Comparison of ENCODE assay signal across 13 cellular contexts in the genomic region with DNA sequence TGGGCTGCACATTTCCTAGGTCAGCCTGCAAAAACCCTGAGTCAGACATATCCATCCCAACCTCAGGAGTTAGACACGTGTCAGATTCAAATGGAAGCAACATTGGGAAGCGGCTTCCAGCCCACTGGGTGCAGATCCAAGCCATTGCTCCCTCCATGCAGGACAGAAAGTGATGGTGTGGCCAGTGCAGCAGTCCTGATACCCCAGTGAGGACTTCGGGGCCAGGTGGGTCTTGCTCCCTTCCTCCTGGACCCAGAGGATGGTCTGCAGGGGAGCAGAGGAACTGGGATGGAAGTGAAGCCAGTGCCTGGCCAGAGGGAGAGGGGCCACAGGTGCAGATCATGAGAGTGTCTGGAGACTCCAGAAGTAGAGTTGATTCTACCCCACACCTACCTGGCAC.
"Had no signal": no experiment of that assay in that cellular context is flagged by ENCODE, and none has a peak within 500 bp of the region (broad histone marks: within the 10 kb centered on the region; RNA-seq: fewer than 3 reads in every experiment).

No MANE protein-coding gene starts in this region.

- H3K79me2 ChIP-seq: parathyroid adenoma had no signal

- H3K27me3 Mint-ChIP-seq: memory B cell; naive thymus-derived CD4-positive, alpha-beta T cell; stimulated activated naive B cell treated with anti-CD40 and anti-IgM and Interleukin-4, amounts not matched to agents 10 μg/mL and 1 μg/mL and 100 μg/mL, for 72 hours had no signal

- H3K4me3 Mint-ChIP-seq: memory B cell; naive thymus-derived CD4-positive, alpha-beta T cell; stimulated activated naive B cell treated with anti-CD40 and anti-IgM and Interleukin-4, amounts not matched to agents 10 μg/mL and 1 μg/mL and 100 μg/mL, for 72 hours had no signal

- H3K9me3 Mint-ChIP-seq: stimulated activated naive B cell treated with anti-CD40 and anti-IgM and Interleukin-4, amounts not matched to agents 10 μg/mL and 1 μg/mL and 100 μg/mL, for 72 hours had no signal

- H3K9me3 ChIP-seq: sigmoid colon, spleen, uterus had no signal

- DNase-seq: activated CD4-positive, alpha-beta T cell treated with anti-CD3 and anti-CD28 coated beads for 1 hour; activated naive CD4-positive, alpha-beta T cell treated with Interleukin-2 at 50 U/mL for 16 hours; naive thymus-derived CD4-positive, alpha-beta T cell; sigmoid colon; spleen; stimulated activated CD4-positive, alpha-beta T cell treated with anti-CD3 and anti-CD28 coated beads, Interleukin-4, amount 100 ng/mL, for 4 hours; stimulated activated naive B cell treated with anti-CD40 and anti-IgM and Interleukin-4, amounts not matched to agents 10 μg/mL and 1 μg/mL and 100 μg/mL, for 72 hours; SW 1271; uterus; WERI-Rb-1 had no signal

- H3K36me3 ChIP-seq: sigmoid colon, uterus, WERI-Rb-1 had no signal

- H3K27ac Mint-ChIP-seq: memory B cell had no signal

- H3K4me3 ChIP-seq: dorsolateral prefrontal cortex, sigmoid colon, spleen, uterus had no signal

- H3K9ac ChIP-seq: parathyroid adenoma had no signal

- H3K27ac ChIP-seq: parathyroid adenoma, spleen, uterus, WERI-Rb-1 had no signal

- H3K27me3 ChIP-seq: dorsolateral prefrontal cortex, sigmoid colon, spleen, uterus had no signal

- ATAC-seq: naive thymus-derived CD4-positive, alpha-beta T cell; stimulated activated naive B cell treated with anti-CD40 and anti-IgM and Interleukin-4, amounts not matched to agents 10 μg/mL and 1 μg/mL and 100 μg/mL, for 72 hours had no signal

- H3K4me1 ChIP-seq: parathyroid adenoma, uterus had no signal

- H2AFZ ChIP-seq: parathyroid adenoma had no signal
